Comparison of ENCODE assay signal across 16 cellular contexts in genomic region chr5:133376986-133377385, GRCh38.
A peak's percentile ranks its signal among the peaks of the same experiment; 100 is the strongest.
DNase-seq lines count a peak whose midpoint lies in the region; ATAC-seq, FAIRE-seq and TF ChIP-seq lines count a peak whose summit lies in the region.
"Had no signal": no experiment of that assay in that cellular context is flagged by ENCODE, and none has a peak within 500 bp of the region (broad histone marks: within the 10 kb centered on the region; RNA-seq: fewer than 3 reads in every experiment).

No MANE protein-coding gene starts in this region.

- no peak overlapping the region; the same call in 1 of the 2 replicates for H3K27ac Mint-ChIP-seq in HFFc6
- H3K27ac Mint-ChIP-seq: CD8-positive, alpha-beta memory T cell had no signal

- H3K36me3 Mint-ChIP-seq in HFFc6 (ENCODE audit: low read depth), result peaks cover 12% of the 10 kb centered on the region

- H3K9me3 Mint-ChIP-seq in HFFc6, result peaks cover 13% of the 10 kb centered on the region

- H3K27ac ChIP-seq in vagina (no peak overlapping the region), heart right ventricle (no peak overlapping the region)

- H3K36me3 ChIP-seq in bronchial epithelial cell (ENCODE audit: control insufficient read depth, insufficient read depth, low read length), result no peaks in the 10 kb centered on the region
- H3K36me3 ChIP-seq in vagina, result no peaks in the 10 kb centered on the region
- H3K36me3 ChIP-seq in heart right ventricle, result no peaks in the 10 kb centered on the region

- 74 to 84% methylated on average over 1 of the region's 1 CpG for WGBS in heart right ventricle, 2 donors

- peaks cover 12% of the 10 kb centered on the region for H3K27me3 Mint-ChIP-seq in HFFc6 (ENCODE audit: insufficient read depth)

- no peak for ATAC-seq in heart right ventricle
- ATAC-seq: Panc1 had no signal

- DNase-seq in HFFc6 (peak; percentile 4), bronchial epithelial cell (ENCODE audit: low read depth) (peak; percentile 30), kidney tubule cell (ENCODE audit: low spot score) (peak; percentile 55), vagina (ENCODE audit: extremely low spot score in 2 of 2) (peak; percentile 13 to 55), DMS79 treated with DMSO at 0.1 percent for 48 hours (lab: John Stamatoyannopoulos, UW) (no peak), middle frontal gyrus (ENCODE audit: extremely low spot score, low spot score) (no peak), heart right ventricle (no peak)
- DNase-seq: C1 segment of cervical spinal cord; CD8-positive, alpha-beta memory T cell; KG1; NCI-H1105 treated with DMSO at 0.1 percent for 48 hours; NCI-H1694; NCI-H2081 treated with DMSO at 0.1 percent for 48 hours had no signal

- intact Hi-C loops in vagina (cut with DNase I), result no loop called here
- intact Hi-C loops in heart right ventricle (cut with DNase I), result no loop called here

- FAIRE-seq in bronchial epithelial cell (lab: Jason Lieb, UNC), result peak; percentile 89
- FAIRE-seq: GM12892, GM18507 had no signal

- H3K27me3 ChIP-seq in bronchial epithelial cell (ENCODE audit: control insufficient read depth, insufficient read depth, low read length) (no peaks in the 10 kb centered on the region), vagina (no peaks in the 10 kb centered on the region), heart right ventricle (peaks cover 0 to 13% (median 0%) of the 10 kb centered on the region in 7 donors)

- H3K9me3 ChIP-seq in vagina (peaks cover 7% of the 10 kb centered on the region), heart right ventricle (peaks cover 0 to 28% (median 12%) of the 10 kb centered on the region in 11 donors)

- H3K4me3 ChIP-seq in bronchial epithelial cell (ENCODE audit: low read depth, low read length) (no peak overlapping the region), vagina (no peak overlapping the region), heart right ventricle (no peak overlapping the region)

- H3K4me3 Mint-ChIP-seq in HFFc6, result no peak overlapping the region
- H3K4me3 Mint-ChIP-seq: CD8-positive, alpha-beta memory T cell had no signal

- no peak for TF ChIP-seq POLR2A in vagina (IDR thresholded peaks at IDR 0.05)

- H3K4me1 ChIP-seq in vagina, result no peaks in the 10 kb centered on the region
- no peaks in the 10 kb centered on the region for H3K4me1 ChIP-seq in heart right ventricle

- H3K4me1 Mint-ChIP-seq in HFFc6 (ENCODE audit: low read depth), result no peaks in the 10 kb centered on the region; the same call in 1 of the 2 replicates
- H3K4me1 Mint-ChIP-seq: CD8-positive, alpha-beta memory T cell had no signal

- TF ChIP-seq CTCF in HFFc6 (IDR thresholded peaks at IDR 0.05) (no peak), bronchial epithelial cell (IDR thresholded peaks at IDR 0.05; ENCODE audit: insufficient read depth, low read length, severe bottlenecking) (no peak), vagina (IDR thresholded peaks at IDR 0.05) (no peak), heart right ventricle (IDR thresholded peaks at IDR 0.05) (no peak)

Comparison
In these comparisons a context has a peak if more than half of its experiments do, and no peak if none do; other contexts are left out.
1. DNase-seq: peak in HFFc6 (single experiment), bronchial epithelial cell (single experiment), kidney tubule cell (single experiment) and vagina (2 of 2); none in DMS79 treated with DMSO at 0.1 percent for 48 hours (single experiment), middle frontal gyrus (single experiment) and heart right ventricle (0 of 2).